Comparison of ENCODE assay signal across 8 cellular contexts in the genomic region with DNA sequence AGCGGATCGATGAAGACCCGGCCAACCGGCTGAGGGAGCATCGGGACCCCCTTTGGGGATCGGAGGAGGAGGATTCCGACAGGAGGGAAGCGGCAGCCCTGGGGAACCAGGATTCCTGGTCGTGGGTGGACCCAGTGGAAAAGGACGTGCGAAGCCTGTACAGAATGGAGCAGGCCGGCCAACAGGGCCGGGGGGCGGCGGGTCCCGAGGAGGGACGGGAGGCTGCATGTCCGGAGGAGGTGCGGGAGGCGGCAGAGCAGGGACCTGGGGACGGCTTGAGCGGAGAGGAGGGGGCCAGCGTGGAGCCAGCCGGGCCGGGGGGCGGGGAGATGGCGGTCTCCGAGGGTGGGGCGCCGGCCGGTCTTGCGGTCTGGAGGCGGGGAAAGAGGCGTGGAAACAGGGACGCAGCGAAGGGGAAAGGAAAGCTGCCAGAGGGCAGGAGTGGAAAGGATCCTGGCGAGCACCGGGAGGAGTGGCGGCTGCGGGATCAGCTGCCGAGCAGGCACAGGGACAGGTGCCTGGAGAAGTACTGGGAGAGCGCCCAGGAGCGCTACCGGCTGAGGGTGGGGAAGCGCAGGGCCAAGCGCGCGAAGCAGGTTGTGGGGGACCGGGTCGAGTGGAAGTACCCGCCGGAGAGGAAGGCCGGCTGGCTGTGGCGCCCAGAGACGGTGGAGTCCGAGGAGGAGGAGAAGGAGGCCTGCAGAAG. TPM values are rescaled to one million over a fixed set of nuclear protein-coding genes. Genes with fewer than 3 reads are reported as not detected.
A peak's percentile ranks its signal among the peaks of the same experiment; 100 is the strongest.
DNase-seq lines count a peak whose midpoint lies in the region; ATAC-seq and TF ChIP-seq lines count a peak whose summit lies in the region.

Gene ANO5, plus strand, starts transcription at position 444 of the 706 bp plus-strand sequence. CDS start 408 bp downstream, outside the sequence.

- H3K27me3 ChIP-seq in SJCRH30: no peaks in the 10 kb centered on the region
- peaks cover 5% of the 10 kb centered on the region for H3K27me3 ChIP-seq in thymus (ENCODE audit: control insufficient read depth, insufficient read depth)

- 2% methylated on average over 56 of the region's 56 CpGs for WGBS in thymus

- H3K36me3 ChIP-seq in SJCRH30: no peaks in the 10 kb centered on the region
- no peaks in the 10 kb centered on the region for H3K36me3 ChIP-seq in thymus (ENCODE audit: control insufficient read depth, insufficient read depth)

- TF ChIP-seq CTCF in epithelial cell of esophagus (IDR thresholded peaks at IDR 0.05; ENCODE audit: insufficient read depth, low read depth, low read length, missing control alignments): no peak

- H3K4me1 ChIP-seq in SJCRH30 (no peaks in the 10 kb centered on the region; the same call in 1 of the 2 replicates), thymus (ENCODE audit: control insufficient read depth, insufficient read depth, low read length) (no peaks in the 10 kb centered on the region)

- H3K4me3 ChIP-seq in SJCRH30 (peak within 1 kb of the TSS; percentile 64), epithelial cell of esophagus (ENCODE audit: low read length) (peak within 1 kb of the TSS; percentile 9), thymus (ENCODE audit: low read length) (peak within 1 kb of the TSS; percentile 36)

- peak; percentile 72 for DNase-seq in Ammon's horn (ENCODE audit: low spot score)
- DNase-seq in SJCRH30: peak; percentile 54 to 60
- peak; percentile 8 for DNase-seq in epithelial cell of esophagus (ENCODE audit: low read depth)
- peak; percentile 89 for DNase-seq in mesenteric fat pad (ENCODE audit: low spot score)
- no peak for DNase-seq in activated CD4-positive, alpha-beta T cell treated with anti-CD3 and anti-CD28 coated beads for 4 hours

- H3K9me3 ChIP-seq in SJCRH30 (replicated peaks) (no peaks in the 10 kb centered on the region), thymus (ENCODE audit: control insufficient read depth) (no peaks in the 10 kb centered on the region)

- ATAC-seq in GM18907 (IDR thresholded peaks at IDR 0.05; ENCODE audit: unreplicated experiment) (peak; percentile 59), HG03354 (IDR thresholded peaks at IDR 0.05; ENCODE audit: poor library complexity, severe bottlenecking, unreplicated experiment) (peak; percentile 56)

- peak within 1 kb of the TSS; percentile 22; the same call in 1 of the 2 replicates for H3K27ac ChIP-seq in SJCRH30
- no peak within 1 kb of the TSS for H3K27ac ChIP-seq in thymus (ENCODE audit: low read depth)

RNA-seq across cellular contexts. Expression of gene ANO5, which starts in this region (rescaled TPM):
- total RNA-seq in SJCRH30 (2014; rRNA removed; shearing (Covaris generic)): 1.3 and 1.6 TPM in 2 replicates
- total RNA-seq in mesenteric fat pad: 1.2 TPM
- 0.78 TPM for polyA plus RNA-seq in thymus

Comparison
In these comparisons a context has a peak if more than half of its experiments do, and no peak if none do; other contexts are left out.
1. DNase-seq: peak in Ammon's horn (single experiment), SJCRH30 (2 of 2), epithelial cell of esophagus (single experiment) and mesenteric fat pad (single experiment); none in activated CD4-positive, alpha-beta T cell treated with anti-CD3 and anti-CD28 coated beads for 4 hours (0 of 2).
2. H3K4me3 ChIP-seq: peak in every context shown above with its lines; median percentile 64 in SJCRH30; 36 in thymus; 9 in epithelial cell of esophagus.